In genomic region chr6:130018292-130018829, GRCh38 we compare ENCODE assay signal across 8 cellular contexts. TPM values are rescaled to one million over a fixed set of nuclear protein-coding genes. Genes with fewer than 3 reads are reported as not detected.
DNase-seq lines count a peak whose midpoint lies in the region; ATAC-seq and TF ChIP-seq lines count a peak whose summit lies in the region.

TSS of gene L3MBTL3 (plus strand) at chr6:130018581. CDS start at chr6:130042700, 24,119 bp downstream.

- H3K27me3 ChIP-seq in spleen (replicated peaks in 1 of 7), result no peaks in the 10 kb centered on the region

- ATAC-seq in HG03066 (IDR thresholded peaks at IDR 0.05; ENCODE audit: low read depth, unreplicated experiment), result peak; percentile 62

- peaks cover 0 to 8% (median 0%) of the 10 kb centered on the region in 6 donors for H3K36me3 ChIP-seq in spleen

- WGBS in spleen, 5 donors, result 0 to 1% (median 0%) methylated on average over 29 of the region's 29 CpGs

- no peak for TF ChIP-seq CTCF in spleen (IDR thresholded peaks at IDR 0.05 in 8 of 11, conservative IDR thresholded peaks at IDR 0.05 in 3 of 11)

- no peaks in the 10 kb centered on the region for H3K9me3 ChIP-seq in spleen

- peak within 1 kb of the TSS; percentile 74 to 97 (median 84) for H3K4me3 ChIP-seq in spleen

- peaks cover 3 to 28% (median 23%) of the 10 kb centered on the region in 6 donors for H3K4me1 ChIP-seq in spleen

- no peak for TF ChIP-seq POLR2A in spleen (IDR thresholded peaks at IDR 0.05)

- DNase-seq in NCI-H2029 (lab: John Stamatoyannopoulos, UW) (peak; percentile 42), NCI-H2029 treated with DMSO at 0.1 percent for 48 hours (lab: John Stamatoyannopoulos, UW) (no peak), NCI-H2227 (lab: John Stamatoyannopoulos, UW; ENCODE audit: unreplicated experiment) (peak; percentile 85), islet precursor cell (peak; percentile 94), spleen (peak; percentile 98)
- DNase-seq in activated CD4-positive, CD25-positive, alpha-beta regulatory T cell treated with anti-CD3 and anti-CD28 coated beads, Interleukin-2, amount 50 U/mL, for 16 hours (ENCODE audit: low read depth, low spot score), result peak; percentile 71
- peak; percentile 86 for DNase-seq in central memory CD4-positive, alpha-beta T cell

- H3K27ac ChIP-seq in spleen, result peak within 1 kb of the TSS; percentile 88 to 98 (median 92)

- intact Hi-C loops in spleen (cut with DNase I; ENCODE audit: low total_unique reads), result no loop called here

RNA-seq across cellular contexts. Expression of gene L3MBTL3, which starts in this region (rescaled TPM):
- 10 to 100 TPM; 16.1 to 45.6 (median 38.2) TPM for total RNA-seq in spleen
- 10 to 100 TPM in 1 of 3 donors, 1 to 10 TPM in 2; 7.0 to 15.0 (median 7.5) TPM for polyA plus RNA-seq in spleen
